10 cellular contexts compared by ENCODE assay signal in the genomic region with DNA sequence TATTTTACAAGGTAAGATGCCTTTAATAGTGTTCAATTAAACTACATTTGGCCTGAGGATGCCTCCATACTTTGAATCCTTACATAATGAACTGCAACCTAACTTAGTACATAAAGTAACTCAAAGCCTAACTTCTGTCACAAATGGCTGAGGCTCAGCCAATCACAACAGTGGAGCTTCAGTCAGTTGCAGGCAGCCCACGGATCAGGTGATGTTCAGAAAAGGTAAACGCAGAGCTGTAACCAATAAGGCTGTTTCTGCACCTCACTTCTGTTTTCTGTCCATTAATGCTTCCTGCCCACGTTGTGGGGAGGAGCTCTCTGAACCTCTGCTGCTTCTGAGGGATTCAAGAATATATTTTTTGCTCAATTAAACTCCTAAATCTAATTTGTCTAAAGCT.
A peak's percentile ranks its signal among the peaks of the same experiment; 100 is the strongest.
DNase-seq lines count a peak whose midpoint lies in the region; ATAC-seq, FAIRE-seq and TF ChIP-seq lines count a peak whose summit lies in the region.
"Had no signal": no experiment of that assay in that cellular context is flagged by ENCODE, and none has a peak within 500 bp of the region (broad histone marks: within the 10 kb centered on the region; RNA-seq: fewer than 3 reads in every experiment).

No MANE protein-coding gene starts in this region.

- no peak overlapping the region for H3K4me3 ChIP-seq in K562

- no TSS peak for BruUV-seq in K562 (replicated peaks; lab: Mats Ljungman, UMichigan)

- no peak for TF ChIP-seq RAD21 in K562 (CRISPR knock-in tag; conservative IDR thresholded peaks at IDR 0.05 in 1 of 2, IDR thresholded peaks at IDR 0.05 in 1 of 2)

- no peaks in the 10 kb centered on the region for H3K79me2 ChIP-seq in K562 (ENCODE audit: control insufficient read depth, insufficient read depth, low read length)

- no peaks in the 10 kb centered on the region for H3K27me3 ChIP-seq in K562 (ENCODE audit: control insufficient read depth in 2 of 2, insufficient read depth in 2 of 2, low read length in 2 of 2)

- H3K36me3 ChIP-seq in K562 (ENCODE audit: control insufficient read depth, insufficient read depth, low read length) = no peaks in the 10 kb centered on the region

- DNase-seq in K562 (ENCODE audit: extremely low read depth in 1 of 4, low spot score in 3 of 4) (peak in 1 of 4 experiments; percentile 14), NCI-H526 treated with DMSO at 0.1 percent for 48 hours (lab: John Stamatoyannopoulos, UW) (no peak), T-helper 9 cell (no peak), DMS 273 (lab: John Stamatoyannopoulos, UW; ENCODE audit: unreplicated experiment) (no peak)
- DNase-seq: NCI-H2029 treated with DMSO at 0.1 percent for 48 hours had no signal

- WGBS in K562 (ENCODE audit: insufficient coverage, low coverage, missing lambda C conversion rate) = 0% methylated on average over 3 of the region's 3 CpGs

- in situ Hi-C loops in K562 (cut with MboI) = no loop called here

- H3K4me1 ChIP-seq in K562 (replicated peaks in 1 of 2; ENCODE audit: control insufficient read depth in 2 of 2, insufficient read depth in 2 of 2, low read length in 2 of 2) = no peaks in the 10 kb centered on the region

- H3K9me1 ChIP-seq in K562 (ENCODE audit: control insufficient read depth, insufficient read depth, low read length) = no peaks in the 10 kb centered on the region

- no peak for TF ChIP-seq EP300 in K562 (IDR thresholded peaks at IDR 0.05; ENCODE audit: low read length)

- H3K9me3 ChIP-seq in K562 (replicated peaks; ENCODE audit: control insufficient read depth, insufficient read depth, low read depth, low read length) = no peaks in the 10 kb centered on the region

- FAIRE-seq in K562 (lab: Jason Lieb, UNC) = peak; percentile 46

- no peak overlapping the region for H3K4me2 ChIP-seq in K562 (ENCODE audit: insufficient read depth, low read length)

- H2AFZ ChIP-seq in K562 (ENCODE audit: low read depth, low read length) = peak overlapping the region; percentile 30

- intact Hi-C loops in K562 (cut with micrococcal nuclease) = no loop called here

- no peak overlapping the region for H3K9ac ChIP-seq in K562 (ENCODE audit: insufficient read depth in 1 of 2, low read depth in 2 of 2, low read length in 2 of 2)

- no peaks in the 10 kb centered on the region for H4K20me1 ChIP-seq in K562 (replicated peaks; ENCODE audit: control insufficient read depth, insufficient read depth, low read length)

- no peak overlapping the region for H3K27ac ChIP-seq in K562 (ENCODE audit: extremely low read depth, low read depth, low read length)

- TF ChIP-seq CTCF in K562 (IDR thresholded peaks at IDR 0.05 in 2 of 3, conservative IDR thresholded peaks at IDR 0.05 in 1 of 3; ENCODE audit: insufficient read depth in 2 of 3, low read depth in 1 of 3, low read length in 3 of 3) = no peak

- no peak for TF ChIP-seq POLR2A in K562 (conservative IDR thresholded peaks at IDR 0.05)

- ATAC-seq in GM18873 (IDR thresholded peaks at IDR 0.05; ENCODE audit: low FRiP score, unreplicated experiment) (peak; percentile 53), GM21423 (IDR thresholded peaks at IDR 0.05; ENCODE audit: unreplicated experiment) (peak; percentile 88), HG03342 (IDR thresholded peaks at IDR 0.05; ENCODE audit: unreplicated experiment) (peak; percentile 94), K562 (peak; percentile 66), esophagus mucosa (no peak)
- ATAC-seq: left lobe of liver had no signal

- POLR2A ChIA-PET in K562 (lab: Yijun Ruan, JAX) = interaction anchor here (0.8 to 1.0 kb wide), 2 partner anchors 18 to 110 kb away, joined by 3 read pairs; no protein-coding TSS in a partner anchor

- CTCF ChIA-PET in K562 (lab: Yijun Ruan, JAX; ENCODE audit: low intra/inter-chr PET ratio) = no interaction called here

TF ChIP-seq in K562, 482 proteins besides CTCF, POLR2A, EP300 and RAD21:
- no peak for TF ChIP-seq SOX6 (IDR thresholded peaks at IDR 0.05)
- no peak for TF ChIP-seq PHF21A (IDR thresholded peaks at IDR 0.05; ENCODE audit: borderline replicate concordance, low read depth)
- no peak for TF ChIP-seq TRIM28 (IDR thresholded peaks at IDR 0.05)
- TF ChIP-seq NRF1 (conservative IDR thresholded peaks at IDR 0.05 in 1 of 2, IDR thresholded peaks at IDR 0.05 in 1 of 2) = no peak
- no peak for TF ChIP-seq CCNT2 (IDR thresholded peaks at IDR 0.05; ENCODE audit: borderline replicate concordance, extremely low read depth, insufficient read length, low read depth, low read length)
- no peak for TF ChIP-seq ZSCAN29 (IDR thresholded peaks at IDR 0.05)
- no peak for TF ChIP-seq TOE1 (IDR thresholded peaks at IDR 0.05; ENCODE audit: borderline replicate concordance)
- no peak for TF ChIP-seq TOE1 (CRISPR knock-in tag; IDR thresholded peaks at IDR 0.05; ENCODE audit: borderline replicate concordance, low read depth)
- TF ChIP-seq, protein P1, sequence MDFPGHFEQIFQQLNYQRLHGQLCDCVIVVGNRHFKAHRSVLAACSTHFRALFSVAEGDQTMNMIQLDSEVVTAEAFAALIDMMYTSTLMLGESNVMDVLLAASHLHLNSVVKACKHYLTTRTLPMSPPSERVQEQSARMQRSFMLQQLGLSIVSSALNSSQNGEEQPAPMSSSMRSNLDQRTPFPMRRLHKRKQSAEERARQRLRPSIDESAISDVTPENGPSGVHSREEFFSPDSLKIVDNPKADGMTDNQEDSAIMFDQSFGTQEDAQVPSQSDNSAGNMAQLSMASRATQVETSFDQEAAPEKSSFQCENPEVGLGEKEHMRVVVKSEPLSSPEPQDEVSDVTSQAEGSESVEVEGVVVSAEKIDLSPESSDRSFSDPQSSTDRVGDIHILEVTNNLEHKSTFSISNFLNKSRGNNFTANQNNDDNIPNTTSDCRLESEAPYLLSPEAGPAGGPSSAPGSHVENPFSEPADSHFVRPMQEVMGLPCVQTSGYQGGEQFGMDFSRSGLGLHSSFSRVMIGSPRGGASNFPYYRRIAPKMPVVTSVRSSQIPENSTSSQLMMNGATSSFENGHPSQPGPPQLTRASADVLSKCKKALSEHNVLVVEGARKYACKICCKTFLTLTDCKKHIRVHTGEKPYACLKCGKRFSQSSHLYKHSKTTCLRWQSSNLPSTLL (IDR thresholded peaks at IDR 0.05) = no peak
TF ChIP-seq in K562: peak in this region for 0.
